10 cellular contexts compared by ENCODE assay signal in the genomic region with DNA sequence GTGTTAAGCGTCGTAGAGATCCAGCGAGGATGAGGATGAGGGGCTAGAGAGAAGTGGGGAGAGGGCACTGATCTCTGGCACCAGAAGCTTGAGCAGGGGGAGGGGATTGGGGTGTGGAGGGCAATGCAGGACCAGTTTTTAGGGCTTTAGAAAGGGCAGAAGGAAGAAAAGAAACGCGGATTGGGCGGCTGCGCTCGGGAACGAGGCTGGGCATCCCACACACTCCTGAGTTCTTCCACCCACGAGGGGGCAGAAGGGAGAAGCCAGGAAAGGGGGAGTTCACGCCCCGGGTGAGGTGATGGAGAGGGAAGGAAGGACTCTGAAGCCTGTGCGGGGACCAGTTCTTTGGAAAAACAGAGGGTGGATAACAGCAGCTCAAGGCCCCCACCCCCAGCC. TPM values are rescaled to one million over a fixed set of nuclear protein-coding genes. Genes with fewer than 3 reads are reported as not detected.
DNase-seq lines count a peak whose midpoint lies in the region; ATAC-seq, FAIRE-seq and TF ChIP-seq lines count a peak whose summit lies in the region.
"Had no signal": no experiment of that assay in that cellular context is flagged by ENCODE, and none has a peak within 500 bp of the region (broad histone marks: within the 10 kb centered on the region; RNA-seq: fewer than 3 reads in every experiment).

No MANE protein-coding gene starts in this region.

- H3K4me3 Mint-ChIP-seq in Caco-2 (ENCODE audit: unreplicated experiment) (peak overlapping the region; percentile 64), T-cell (peak overlapping the region in 2 of 3 donors; percentile 3 to 74)

- 0 out of 2 replicates have a peak overlapping the region, but pooled peaks have one; percentile 8 for H3K27ac ChIP-seq in 22Rv1
- H3K27ac ChIP-seq in kidney (ENCODE audit: low read depth in 2 of 2, low read length in 2 of 2) = no peak overlapping the region

- H3K4me1 Mint-ChIP-seq in Caco-2 (ENCODE audit: low read depth, unreplicated experiment) (peaks cover 36% of the 10 kb centered on the region), T-cell (peaks cover 59 to 74% (median 72%) of the 10 kb centered on the region in 3 donors)

- H3K9me3 Mint-ChIP-seq in Caco-2 (ENCODE audit: unreplicated experiment) (no peaks in the 10 kb centered on the region), T-cell (no peaks in the 10 kb centered on the region)

- FAIRE-seq in kidney (lab: Jason Lieb, UNC) = no peak

- BruUV-seq in Caco-2 (replicated peaks; lab: Mats Ljungman, UMichigan) = no TSS peak

- H3K9ac ChIP-seq in kidney (ENCODE audit: low read length in 2 of 2) = no peak overlapping the region

- CTCF ChIA-PET in Caco-2 (lab: Charles Lee) = interaction anchor here (1.0 to 1.5 kb wide), 3 partner anchors 22 to 111 kb away, joined by 6 read pairs; no protein-coding TSS in a partner anchor
- CTCF ChIA-PET in T-cell (lab: Charles Lee) = interaction anchor here (1.3 to 2.3 kb wide), 3 partner anchors 27 to 46 kb away, joined by 3 to 27 read pairs (median 6); a partner anchor contains a TSS

- no peaks in the 10 kb centered on the region for H3K36me3 Mint-ChIP-seq in Caco-2 (ENCODE audit: insufficient read depth, unreplicated experiment)
- H3K36me3 Mint-ChIP-seq in T-cell = no peaks in the 10 kb centered on the region

- H3K4me1 ChIP-seq in Caco-2 (peaks cover 26% of the 10 kb centered on the region), kidney (ENCODE audit: control insufficient read depth in 1 of 2, insufficient read depth in 1 of 2, low read depth in 1 of 2, low read length in 2 of 2) (peaks cover 0 to 8% of the 10 kb centered on the region in 2 donors)

- no peak for TF ChIP-seq CTCF in 22Rv1 (IDR thresholded peaks at IDR 0.05)
- peak in 1 of 2 experiments; percentile 47 for TF ChIP-seq CTCF in Caco-2 (IDR thresholded peaks at IDR 0.05; ENCODE audit: insufficient read depth in 1 of 2, low read depth in 1 of 2, low read length in 1 of 2, severe bottlenecking in 1 of 2, unreplicated experiment in 1 of 2)
- TF ChIP-seq CTCF in foreskin fibroblast (IDR thresholded peaks at IDR 0.05; ENCODE audit: low read depth, low read length) = peak; percentile 18
- no peak for TF ChIP-seq CTCF in kidney (IDR thresholded peaks at IDR 0.05; ENCODE audit: borderline replicate concordance, extremely low read depth, insufficient read depth)

- H3K27ac Mint-ChIP-seq in Caco-2 (ENCODE audit: unreplicated experiment) = no peak overlapping the region
- peak overlapping the region in 1 of 2 donors; percentile 63 for H3K27ac Mint-ChIP-seq in T-cell

- H3K4me3 ChIP-seq in Caco-2 (ENCODE audit: low read depth, low read length) (no peak overlapping the region), foreskin fibroblast (ENCODE audit: low read depth in 1 of 2, low read length in 2 of 2) (no peak overlapping the region), kidney (ENCODE audit: low read length in 2 of 2) (no peak overlapping the region)

- H3K9me3 ChIP-seq in Caco-2 (no peaks in the 10 kb centered on the region), kidney (ENCODE audit: control insufficient read depth in 1 of 2, low read length in 2 of 2) (no peaks in the 10 kb centered on the region)

- intact Hi-C loops in Caco-2 (cut with micrococcal nuclease; ENCODE audit: unreplicated experiment) = no loop called here
- intact Hi-C loops in kidney (cut with DNase I) = no loop called here

- peak in 1 of 2 experiments; percentile 49 for DNase-seq in Caco-2
- DNase-seq in T-cell = no peak
- DNase-seq in foreskin fibroblast = peak in 1 of 2 donors; percentile 56
- DNase-seq in retina = no peak
- DNase-seq in NCI-H2171 (lab: John Stamatoyannopoulos, UW) = no peak
- DNase-seq in kidney = no peak

- POLR2A ChIA-PET in Caco-2 (lab: Charles Lee) = interaction anchor here (0.7 kb wide), 1 partner anchor 1177 kb away, joined by 3 read pairs; no protein-coding TSS in a partner anchor
- POLR2A ChIA-PET in T-cell (lab: Charles Lee) = no interaction called here

- ATAC-seq in T-cell (replicated peaks in 1 of 4) (no peak), esophagus mucosa (no peak)

- peaks cover 10% of the 10 kb centered on the region for H3K27me3 ChIP-seq in Caco-2 (replicated peaks; ENCODE audit: control insufficient read depth, insufficient read depth, low read length)

- H3K36me3 ChIP-seq in Caco-2 (ENCODE audit: control insufficient read depth, insufficient read depth, low read length) = no peaks in the 10 kb centered on the region
- no peaks in the 10 kb centered on the region for H3K36me3 ChIP-seq in kidney (ENCODE audit: control insufficient read depth in 1 of 2, insufficient read depth in 2 of 2, low read length in 2 of 2)

- H3K27me3 Mint-ChIP-seq in Caco-2 (ENCODE audit: insufficient read depth, unreplicated experiment) (peaks cover 56% of the 10 kb centered on the region), T-cell (peaks cover 73 to 86% of the 10 kb centered on the region in 2 donors)

RNA-seq across cellular contexts. Expression of a gene that starts 6.1 kb away (rescaled TPM):
- total RNA-seq in Caco-2 (2022) (1.2 and 1.3 TPM in 2 replicates), T-cell (not detected), esophagus mucosa (not detected), kidney (0.38 TPM)
- polyA plus RNA-seq in kidney (ENCODE audit: insufficient read depth, low read depth, low replicate concordance) = 2.2 TPM

RNA-seq across cellular contexts. Expression of a gene that starts 8.7 kb away (rescaled TPM):
- total RNA-seq in Caco-2 (2022) (0.19 TPM in 1 of 2 replicates, not detected in the other), T-cell (not detected), esophagus mucosa (not detected), kidney (not detected)
- polyA plus RNA-seq in kidney (ENCODE audit: insufficient read depth, low read depth, low replicate concordance) = not detected
- total RNA-seq: LHCN-M2 had no signal

RNA-seq across cellular contexts. Expression of a gene that starts 17.2 kb away (rescaled TPM):
- 52.3 and 62.9 TPM in 2 replicates for total RNA-seq in Caco-2 (2022)
- 10 to 100 TPM in 3 of 5 donors, 1 to 10 TPM in 2; 8.1 to 16.7 (median 14.4) TPM for total RNA-seq in T-cell
- total RNA-seq in esophagus mucosa = 60.4 TPM
- total RNA-seq in kidney = 50.4 TPM
- polyA plus RNA-seq in kidney (ENCODE audit: insufficient read depth, low read depth, low replicate concordance) = 133 TPM

RNA-seq across cellular contexts. Expression of a gene that starts 29.4 kb away (rescaled TPM):
- total RNA-seq in Caco-2 (2022) (6.3 and 8.1 TPM in 2 replicates), T-cell (not detected), esophagus mucosa (not detected), kidney (0.25 TPM)
- 0.37 TPM for polyA plus RNA-seq in kidney (ENCODE audit: insufficient read depth, low read depth, low replicate concordance)
- total RNA-seq: LHCN-M2, omental fat pad had no signal

RNA-seq across cellular contexts. Expression of a gene that starts 44.5 kb away (rescaled TPM):
- total RNA-seq in Caco-2 (2022) (0.09 and 0.25 TPM in 2 replicates), T-cell (under 1 TPM in 4 of 5 donors, not detected in 1; 0.18 to 0.79 (median 0.51) TPM), esophagus mucosa (5.3 TPM), kidney (9.9 TPM)
- 3.5 TPM for polyA plus RNA-seq in kidney (ENCODE audit: insufficient read depth, low read depth, low replicate concordance)
